Comparison of ENCODE assay signal across 9 cellular contexts in genomic region chr10:11210211-11210922, GRCh38.
DNase-seq lines count a peak whose midpoint lies in the region; ATAC-seq and TF ChIP-seq lines count a peak whose summit lies in the region.
"Had no signal": no experiment of that assay in that cellular context is flagged by ENCODE, and none has a peak within 500 bp of the region (broad histone marks: within the 10 kb centered on the region; RNA-seq: fewer than 3 reads in every experiment).

No MANE protein-coding gene starts in this region.

- H3K4me3 ChIP-seq in NB4 (ENCODE audit: low read depth, low read length), result no peak overlapping the region

- H3K4me1 ChIP-seq in foreskin keratinocyte, result no peaks in the 10 kb centered on the region

- intact Hi-C loops in sciatic nerve (cut with DNase I), result no loop called here

- TF ChIP-seq CTCF in NB4 (IDR thresholded peaks at IDR 0.05; ENCODE audit: low read depth, low read length) (no peak), foreskin keratinocyte (conservative IDR thresholded peaks at IDR 0.05) (no peak)

- peak; percentile 18 for DNase-seq in NB4 (ENCODE audit: low read depth)
- no peak for DNase-seq in foreskin keratinocyte
- no peak for DNase-seq in sciatic nerve (ENCODE audit: low spot score)
- no peak for DNase-seq in NCI-H2171 treated with DMSO at 0.1 percent for 48 hours (lab: John Stamatoyannopoulos, UW)
- DNase-seq in activated effector memory CD4-positive, alpha-beta T cell treated with Interleukin-2 at 50 U/mL for 16 hours, result no peak
- DNase-seq: KBM-7, PC-3 had no signal

- H3K27ac ChIP-seq in foreskin keratinocyte, result no peak overlapping the region

- no peak for TF ChIP-seq POLR2A in NB4 (IDR thresholded peaks at IDR 0.05; ENCODE audit: extremely low read depth, insufficient read length)

- peak; percentile 16 for ATAC-seq in GM19397 (IDR thresholded peaks at IDR 0.05; ENCODE audit: unreplicated experiment)
- ATAC-seq in foreskin keratinocyte, result peak; percentile 33
- ATAC-seq in sciatic nerve, result peak; percentile 47
- ATAC-seq in HG03280 (IDR thresholded peaks at IDR 0.05; ENCODE audit: unreplicated experiment), result no peak
- ATAC-seq: PC-3 had no signal

- no peaks in the 10 kb centered on the region for H3K27me3 ChIP-seq in foreskin keratinocyte
